In genomic region chr12:67559751-67560150, GRCh38 we compare ENCODE assay signal across 28 cellular contexts.
"Had no signal": no experiment of that assay in that cellular context is flagged by ENCODE, and none has a peak within 500 bp of the region (broad histone marks: within the 10 kb centered on the region; RNA-seq: fewer than 3 reads in every experiment).

No MANE protein-coding gene starts in this region.

- H3K36me3 Mint-ChIP-seq: stimulated activated effector memory CD8-positive, alpha-beta T cell treated with anti-CD3 and anti-CD28 coated beads, Interleukin-12 subunit alpha, Interleukin-12 subunit beta, amount 100 ng/mL, for 72 hours had no signal

- H3K4me1 ChIP-seq: suprapubic skin, testis, thyroid gland, tibial artery, tibial nerve, uterus, vagina had no signal

- H3K4me3 ChIP-seq: stomach, suprapubic skin, testis, thoracic aorta, thyroid gland, tibial artery, tibial nerve, transverse colon, upper lobe of left lung, uterus, vagina had no signal

- H3K4me3 Mint-ChIP-seq: stimulated activated effector memory CD8-positive, alpha-beta T cell treated with anti-CD3 and anti-CD28 coated beads, Interleukin-12 subunit alpha, Interleukin-12 subunit beta, amount 100 ng/mL, for 72 hours; stimulated activated memory B cell treated with anti-CD40 and anti-IgM and Interleukin-4, amounts not matched to agents 10 μg/mL and 1 μg/mL and 100 μg/mL, for 72 hours; stimulated activated naive B cell treated with anti-CD40 and anti-IgM and Interleukin-4, amounts not matched to agents 10 μg/mL and 1 μg/mL and 100 μg/mL, for 72 hours; stimulated activated naive CD8-positive, alpha-beta T cell treated with anti-CD3 and anti-CD28 coated beads, Interleukin-15, amount 100 ng/mL, for 72 hours; stimulated activated naive CD8-positive, alpha-beta T cell treated with anti-CD3 and anti-CD28 coated beads, Interleukin-15, Interleukin-2, amounts not matched to agents 100 ng/mL and 50 ng/mL, for 24 hours; type B pancreatic cell had no signal

- H3K36me3 ChIP-seq: stomach, suprapubic skin, thoracic aorta, thyroid gland, tibial artery, tibial nerve, transverse colon, upper lobe of left lung, uterus, vagina had no signal

- H3K9me3 Mint-ChIP-seq: stimulated activated effector memory CD8-positive, alpha-beta T cell treated with anti-CD3 and anti-CD28 coated beads, Interleukin-12 subunit alpha, Interleukin-12 subunit beta, amount 100 ng/mL, for 72 hours; stimulated activated naive B cell treated with anti-CD40 and anti-IgM and Interleukin-4, amounts not matched to agents 10 μg/mL and 1 μg/mL and 100 μg/mL, for 72 hours; type B pancreatic cell had no signal

- H3K27me3 Mint-ChIP-seq: stimulated activated memory B cell treated with anti-CD40 and anti-IgM and Interleukin-4, amounts not matched to agents 10 μg/mL and 1 μg/mL and 100 μg/mL, for 72 hours; stimulated activated naive B cell treated with anti-CD40 and anti-IgM and Interleukin-4, amounts not matched to agents 10 μg/mL and 1 μg/mL and 100 μg/mL, for 72 hours; stimulated activated naive CD8-positive, alpha-beta T cell treated with anti-CD3 and anti-CD28 coated beads, Interleukin-15, amount 100 ng/mL, for 72 hours; stimulated activated naive CD8-positive, alpha-beta T cell treated with anti-CD3 and anti-CD28 coated beads, Interleukin-15, Interleukin-2, amounts not matched to agents 100 ng/mL and 50 ng/mL, for 24 hours; type B pancreatic cell had no signal

- H3K4me1 Mint-ChIP-seq: stimulated activated effector memory CD8-positive, alpha-beta T cell treated with anti-CD3 and anti-CD28 coated beads, Interleukin-12 subunit alpha, Interleukin-12 subunit beta, amount 100 ng/mL, for 72 hours; stimulated activated naive CD8-positive, alpha-beta T cell treated with anti-CD3 and anti-CD28 coated beads, Interleukin-15, amount 100 ng/mL, for 72 hours had no signal

- H3K27me3 ChIP-seq: stomach, suprapubic skin, testis, thyroid gland, tibial artery, tibial nerve, transverse colon, upper lobe of left lung, uterus, vagina had no signal

- ATAC-seq: stimulated activated effector memory CD8-positive, alpha-beta T cell treated with anti-CD3 and anti-CD28 coated beads, Interleukin-12 subunit alpha, Interleukin-12 subunit beta, amount 100 ng/mL, for 72 hours; stimulated activated memory B cell treated with anti-CD40 and anti-IgM and Interleukin-4, amounts not matched to agents 10 μg/mL and 1 μg/mL and 100 μg/mL, for 72 hours; stimulated activated naive B cell treated with anti-CD40 and anti-IgM and Interleukin-4, amounts not matched to agents 10 μg/mL and 1 μg/mL and 100 μg/mL, for 72 hours; stimulated activated naive CD8-positive, alpha-beta T cell treated with anti-CD3 and anti-CD28 coated beads, Interleukin-15, amount 100 ng/mL, for 72 hours; stimulated activated naive CD8-positive, alpha-beta T cell treated with anti-CD3 and anti-CD28 coated beads, Interleukin-15, Interleukin-2, amounts not matched to agents 100 U/mL and 50 U/mL, for 24 hours had no signal

- DNase-seq: stimulated activated CD4-positive, alpha-beta T cell treated with anti-CD3 and anti-CD28 coated beads, Interleukin-2, amount 100 ng/mL, for 48 hours; stimulated activated CD4-positive, alpha-beta T cell treated with anti-CD3 and anti-CD28 coated beads, Interleukin-4, amount 100 ng/mL, for 1 hour; stimulated activated CD4-positive, alpha-beta T cell treated with anti-CD3 and anti-CD28 coated beads, Interleukin-4, amount 100 ng/mL, for 24 hours; stimulated activated CD4-positive, alpha-beta T cell treated with anti-CD3 and anti-CD28 coated beads, Interleukin-4, amount 100 ng/mL, for 4 hours; stimulated activated CD8-positive, alpha-beta memory T cell treated with anti-CD3 and anti-CD28 coated beads, Interleukin-4, amount 100 ng/mL, for 48 hours; stimulated activated naive B cell treated with anti-CD40 and anti-IgM and Interleukin-4, amounts not matched to agents 10 μg/mL and 1 μg/mL and 100 μg/mL, for 72 hours; stimulated activated naive CD4-positive, alpha-beta T cell; stimulated activated naive CD4-positive, alpha-beta T cell treated with Interleukin-2 at 50 U/mL for 16 hours; stimulated activated naive CD8-positive, alpha-beta T cell treated with anti-CD3 and anti-CD28 coated beads, Interleukin-15, amount 100 ng/mL, for 72 hours; stimulated activated naive CD8-positive, alpha-beta T cell treated with anti-CD3 and anti-CD28 coated beads, Interleukin-15, Interleukin-2, amounts not matched to agents 100 U/mL and 50 U/mL, for 24 hours; stomach; substantia nigra; testis; thyroid gland; tibial artery; transverse colon; trophoblast cell; upper lobe of left lung; uterus had no signal

- FAIRE-seq: urothelium cell line had no signal

- H3K9me3 ChIP-seq: testis, thyroid gland, transverse colon, uterus, vagina had no signal

- H3K27ac Mint-ChIP-seq: stimulated activated effector memory CD8-positive, alpha-beta T cell treated with anti-CD3 and anti-CD28 coated beads, Interleukin-12 subunit alpha, Interleukin-12 subunit beta, amount 100 ng/mL, for 72 hours; stimulated activated memory B cell treated with anti-CD40 and anti-IgM and Interleukin-4, amounts not matched to agents 10 μg/mL and 1 μg/mL and 100 μg/mL, for 72 hours; stimulated activated naive B cell treated with anti-CD40 and anti-IgM and Interleukin-4, amounts not matched to agents 10 μg/mL and 1 μg/mL and 100 μg/mL, for 72 hours; stimulated activated naive CD8-positive, alpha-beta T cell treated with anti-CD3 and anti-CD28 coated beads, Interleukin-15, amount 100 ng/mL, for 72 hours; stimulated activated naive CD8-positive, alpha-beta T cell treated with anti-CD3 and anti-CD28 coated beads, Interleukin-15, Interleukin-2, amounts not matched to agents 100 ng/mL and 50 ng/mL, for 24 hours; type B pancreatic cell had no signal

- H3K27ac ChIP-seq: stomach, suprapubic skin, testis, thoracic aorta, thyroid gland, tibial artery, tibial nerve, transverse colon, upper lobe of left lung, uterus, vagina had no signal
